In the genomic region with DNA sequence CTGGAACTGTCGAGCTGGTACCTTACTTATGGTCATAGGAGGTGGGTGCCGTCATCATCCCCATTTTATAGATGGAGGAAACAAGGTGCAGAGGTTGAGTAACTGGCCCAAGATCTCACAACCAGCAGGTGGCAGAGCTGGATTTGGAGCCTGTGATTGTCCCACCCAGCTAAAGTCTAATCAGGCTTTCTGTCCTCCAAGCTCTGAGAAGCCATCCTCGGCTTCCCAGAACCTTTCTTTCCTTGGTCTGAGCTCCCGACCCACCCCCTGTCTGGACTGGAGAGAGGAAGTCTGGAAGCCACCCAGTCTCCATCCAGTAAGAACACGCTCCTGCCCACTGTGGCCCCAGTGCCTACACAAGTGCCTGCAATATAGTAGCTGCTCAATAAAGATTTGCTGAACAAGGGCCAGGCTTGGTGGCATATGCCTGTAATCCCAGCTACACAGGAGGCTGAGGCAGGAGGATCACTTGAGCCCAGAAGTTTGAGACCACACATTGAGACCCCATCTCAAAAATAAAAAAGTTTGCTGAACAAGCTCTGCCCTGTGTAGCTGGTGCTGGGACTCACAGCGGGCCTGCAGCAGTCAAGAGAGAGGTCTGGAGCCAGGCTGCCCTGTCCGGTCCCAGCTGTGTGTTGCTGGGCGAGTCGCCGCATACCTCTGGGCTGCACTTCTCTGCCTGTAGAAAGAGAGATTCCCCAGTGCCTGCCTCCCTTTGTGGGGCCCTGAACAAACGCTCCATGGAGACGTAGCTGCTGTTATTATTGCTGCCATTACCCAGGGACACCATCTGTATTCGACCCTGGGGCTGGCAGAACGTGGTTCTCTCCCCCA, we compare ENCODE assay signal across 12 cellular contexts. TPM values are rescaled to one million over a fixed set of nuclear protein-coding genes. Genes with fewer than 3 reads are reported as not detected.
A peak's percentile ranks its signal among the peaks of the same experiment; 100 is the strongest.
DNase-seq lines count a peak whose midpoint lies in the region; ATAC-seq and TF ChIP-seq lines count a peak whose summit lies in the region.
"Had no signal": no experiment of that assay in that cellular context is flagged by ENCODE, and none has a peak within 500 bp of the region (broad histone marks: within the 10 kb centered on the region; RNA-seq: fewer than 3 reads in every experiment).

No MANE protein-coding gene starts in this region.

- H3K4me1 ChIP-seq in neuron (ENCODE audit: insufficient read depth, low read length), result peaks cover 18% of the 10 kb centered on the region
- H3K4me1 ChIP-seq: body of pancreas had no signal

- H3K4me1 Mint-ChIP-seq in CD14-positive monocyte, result no peaks in the 10 kb centered on the region
- H3K4me1 Mint-ChIP-seq: IgD-negative memory B cell had no signal

- H3K9me3 Mint-ChIP-seq in CD14-positive monocyte, result peaks cover 0 to 3% (median 0%) of the 10 kb centered on the region in 7 donors
- H3K9me3 Mint-ChIP-seq: IgD-negative memory B cell had no signal

- H3K27me3 ChIP-seq in brain microvascular endothelial cell (replicated peaks), result peaks cover 13% of the 10 kb centered on the region
- peaks cover 2% of the 10 kb centered on the region for H3K27me3 ChIP-seq in neuron (ENCODE audit: insufficient read depth, low read length)
- H3K27me3 ChIP-seq: BLaER1 treated with 17β-estradiol and CSF1 and Interleukin-3, amounts not matched to agents 10 nM and 100 nM; body of pancreas had no signal

- H3K27ac Mint-ChIP-seq in CD14-positive monocyte, result peak overlapping the region in 1 of 7 donors; percentile 66
- H3K27ac Mint-ChIP-seq: IgD-negative memory B cell had no signal

- in situ Hi-C loops in brain microvascular endothelial cell (cut with HindIII; ENCODE audit: low pct_ligation_motif_present, low sequenced_read_pairs), result no loop called here

- H3K9me3 ChIP-seq in neuron (ENCODE audit: low read length), result no peaks in the 10 kb centered on the region
- H3K9me3 ChIP-seq: BLaER1 treated with 17β-estradiol and CSF1 and Interleukin-3, amounts not matched to agents 10 nM and 100 nM; body of pancreas had no signal

- H3K4me3 Mint-ChIP-seq in CD14-positive monocyte, result no peak overlapping the region

- peaks cover 3 to 15% (median 15%) of the 10 kb centered on the region in 3 donors for H3K27me3 Mint-ChIP-seq in CD14-positive monocyte (ENCODE audit: low read depth in 3 of 3)

- peak; percentile 65 for TF ChIP-seq CTCF in brain microvascular endothelial cell (IDR thresholded peaks at IDR 0.05; ENCODE audit: low read depth, low read length, missing control alignments)
- no peak for TF ChIP-seq CTCF in CD14-positive monocyte (IDR thresholded peaks at IDR 0.05)

- H3K36me3 ChIP-seq in brain microvascular endothelial cell (replicated peaks), result no peaks in the 10 kb centered on the region
- no peaks in the 10 kb centered on the region for H3K36me3 ChIP-seq in neuron (ENCODE audit: insufficient read depth, low read length)
- H3K36me3 ChIP-seq: BLaER1 treated with 17β-estradiol and CSF1 and Interleukin-3, amounts not matched to agents 10 nM and 100 nM had no signal

- DNase-seq in NCI-H1105 treated with DMSO at 0.1 percent for 48 hours (lab: John Stamatoyannopoulos, UW) (peak; percentile 1), NCI-H1105 (lab: John Stamatoyannopoulos, UW) (no peak), brain microvascular endothelial cell (peak; percentile 6), CD14-positive monocyte (ENCODE audit: low spot score) (no peak), kidney glomerular epithelial cell (lab: John Stamatoyannopoulos, UW) (no peak)
- DNase-seq in Jurkat, Clone E6-1 (ENCODE audit: low read depth, low spot score), result peak; percentile 28
- DNase-seq: right cardiac atrium had no signal

- no peak overlapping the region for H3K27ac ChIP-seq in brain microvascular endothelial cell
- H3K27ac ChIP-seq: BLaER1 treated with 17β-estradiol and CSF1 and Interleukin-3, amounts not matched to agents 10 nM and 100 nM; body of pancreas had no signal

- intact Hi-C loops in CD14-positive monocyte (cut with micrococcal nuclease), result no loop called here

- no peak overlapping the region for H3K4me3 ChIP-seq in Jurkat, Clone E6-1 (ENCODE audit: low read length)
- no peak overlapping the region for H3K4me3 ChIP-seq in brain microvascular endothelial cell (ENCODE audit: low read depth, low read length)
- H3K4me3 ChIP-seq in neuron (ENCODE audit: low read length), result peak overlapping the region; percentile 15
- H3K4me3 ChIP-seq: BLaER1 treated with 17β-estradiol and CSF1 and Interleukin-3, amounts not matched to agents 10 nM and 100 nM; body of pancreas had no signal

- ATAC-seq in GM21423 (IDR thresholded peaks at IDR 0.05; ENCODE audit: unreplicated experiment), result no peak
- ATAC-seq: body of pancreas had no signal

- no peaks in the 10 kb centered on the region for H3K36me3 Mint-ChIP-seq in CD14-positive monocyte
- H3K36me3 Mint-ChIP-seq: IgD-negative memory B cell had no signal

- peak overlapping the region; percentile 58 for H2AFZ ChIP-seq in neuron (ENCODE audit: low read depth, low read length)

RNA-seq across cellular contexts. Expression of a gene that starts 32.5 kb away (rescaled TPM):
- 24.6 TPM for polyA plus RNA-seq in Jurkat, Clone E6-1 (2012; ENCODE audit: insufficient read depth, insufficient read length)
- 10 to 100 TPM in 1 of 2 donors, 1 to 10 TPM in 1; 9.9 to 17.6 TPM for polyA plus RNA-seq in CD14-positive monocyte

RNA-seq across cellular contexts. Expression of a gene that starts 37.4 kb away (rescaled TPM):
- 29.1 TPM for polyA plus RNA-seq in Jurkat, Clone E6-1 (2012; ENCODE audit: insufficient read depth, insufficient read length)
- polyA plus RNA-seq in CD14-positive monocyte, result 10 to 100 TPM; 45.2 to 48.8 TPM

Comparison
In these comparisons a context has a peak if more than half of its experiments do, and no peak if none do; other contexts are left out.
1. DNase-seq: peak in NCI-H1105 treated with DMSO at 0.1 percent for 48 hours (single experiment), Jurkat, Clone E6-1 (single experiment) and brain microvascular endothelial cell (single experiment); none in NCI-H1105 (single experiment), CD14-positive monocyte (single experiment) and kidney glomerular epithelial cell (single experiment).